ENCODE assay signal across 8 cellular contexts in genomic region chr3:149771652-149772271, GRCh38. TPM values are rescaled to one million over a fixed set of nuclear protein-coding genes. Genes with fewer than 3 reads are reported as not detected.
DNase-seq lines count a peak whose midpoint lies in the region; ATAC-seq and TF ChIP-seq lines count a peak whose summit lies in the region.

No MANE protein-coding gene starts in this region.

- H3K27me3 ChIP-seq in DND-41 (ENCODE audit: insufficient read depth, low read length, poor library complexity), result peaks cover 20% of the 10 kb centered on the region
- no peaks in the 10 kb centered on the region for H3K27me3 ChIP-seq in GM23248 (replicated peaks; ENCODE audit: insufficient read depth)

- H3K9me3 Mint-ChIP-seq in activated CD4-positive, alpha-beta T cell treated with anti-CD3 and anti-CD28 coated beads, Interleukin-2, amount 10 ng/mL, durations not matched to agents 7 days and 5 days, result no peaks in the 10 kb centered on the region

- peak; percentile 82 for TF ChIP-seq CTCF in DND-41 (IDR thresholded peaks at IDR 0.05; ENCODE audit: borderline replicate concordance, extremely low read depth, low read length, poor library complexity, severe bottlenecking)
- TF ChIP-seq CTCF in omental fat pad (IDR thresholded peaks at IDR 0.05), result peak in 1 of 3 donors; percentile 31

- no peak for TF ChIP-seq POLR2A in erythroblast (IDR thresholded peaks at IDR 0.05; ENCODE audit: low read length)

- no peak overlapping the region for H3K4me2 ChIP-seq in DND-41 (ENCODE audit: insufficient read depth, low read length)
- H3K4me2 ChIP-seq in GM23248 (ENCODE audit: unreplicated experiment), result no peak overlapping the region

- no peaks in the 10 kb centered on the region for H3K9me2 ChIP-seq in GM23248 (ENCODE audit: insufficient read depth)

- no peak overlapping the region for H3K4me3 ChIP-seq in DND-41 (ENCODE audit: low read depth in 1 of 2, low read length in 2 of 2)
- no peak overlapping the region for H3K4me3 ChIP-seq in GM23248

- H3K79me2 ChIP-seq in DND-41 (ENCODE audit: insufficient read depth, low read length) (no peaks in the 10 kb centered on the region), GM23248 (ENCODE audit: insufficient read depth) (no peaks in the 10 kb centered on the region)

- WGBS in GM23248 (ENCODE audit: low coverage in 1 of 2, low lambda C conversion rate in 2 of 2, missing lambda C conversion rate in 2 of 2), 2 experiments, result 50 to 53% methylated on average over 7 to 8 of the region's 8 CpGs

- in situ Hi-C loops in GM23248 (cut with MboI), result loop anchor here (25.0 kb wide), 1 partner anchor 441 kb away; no protein-coding TSS in a partner anchor

- H3K36me3 Mint-ChIP-seq in activated CD4-positive, alpha-beta T cell treated with anti-CD3 and anti-CD28 coated beads, Interleukin-2, amount 10 ng/mL, durations not matched to agents 7 days and 5 days (ENCODE audit: low read depth), result no peaks in the 10 kb centered on the region

- H3K4me1 ChIP-seq in DND-41 (ENCODE audit: insufficient read depth, low read length) (no peaks in the 10 kb centered on the region), GM23248 (ENCODE audit: insufficient read depth) (no peaks in the 10 kb centered on the region)

- no peak overlapping the region for H2AFZ ChIP-seq in DND-41 (ENCODE audit: low read depth, low read length)
- H2AFZ ChIP-seq in GM23248, result no peak overlapping the region

- no peaks in the 10 kb centered on the region for H3F3A ChIP-seq in GM23248 (ENCODE audit: insufficient read depth)

- peaks cover 14% of the 10 kb centered on the region for H3K27me3 Mint-ChIP-seq in activated CD4-positive, alpha-beta T cell treated with anti-CD3 and anti-CD28 coated beads, Interleukin-2, amount 10 ng/mL, durations not matched to agents 7 days and 5 days

- H3K4me3 Mint-ChIP-seq in activated CD4-positive, alpha-beta T cell treated with anti-CD3 and anti-CD28 coated beads, Interleukin-2, amount 10 ng/mL, durations not matched to agents 7 days and 5 days, result no peak overlapping the region

- CTCF ChIA-PET in activated CD4-positive, alpha-beta T cell treated with anti-CD3 and anti-CD28 coated beads, Interleukin-2, amount 10 ng/mL, durations not matched to agents 7 days and 5 days (lab: Charles Lee), result interaction anchor here (0.6 to 1.9 kb wide), 12 partner anchors 8 to 412 kb away, joined by 3 to 6 read pairs (median 3); partner anchors contain the start of gene COMMD2

- H3K9me3 ChIP-seq in DND-41 (ENCODE audit: insufficient read depth, low read length, severe bottlenecking) (no peaks in the 10 kb centered on the region), GM23248 (ENCODE audit: low read depth) (no peaks in the 10 kb centered on the region)

- POLR2A ChIA-PET in activated CD4-positive, alpha-beta T cell treated with anti-CD3 and anti-CD28 coated beads, Interleukin-2, amount 10 ng/mL, durations not matched to agents 7 days and 5 days (lab: Charles Lee), result interaction anchor here (0.6 to 0.7 kb wide), 2 partner anchors 9 to 248 kb away, joined by 4 to 5 read pairs; no protein-coding TSS in a partner anchor

- ATAC-seq in DND-41 (ENCODE audit: insufficient read depth, low read depth) (peak; percentile 74), omental fat pad (ENCODE audit: low FRiP score) (no peak), HG03095 (IDR thresholded peaks at IDR 0.05; ENCODE audit: unreplicated experiment) (no peak), HG03097 (IDR thresholded peaks at IDR 0.05; ENCODE audit: low FRiP score, unreplicated experiment) (no peak)

- H3K27ac ChIP-seq in DND-41 (ENCODE audit: low read length) (no peak overlapping the region), GM23248 (no peak overlapping the region)

- H3K27ac Mint-ChIP-seq in activated CD4-positive, alpha-beta T cell treated with anti-CD3 and anti-CD28 coated beads, Interleukin-2, amount 10 ng/mL, durations not matched to agents 7 days and 5 days, result no peak overlapping the region

- DNase-seq in DND-41 (peak; percentile 47), GM23248 (peak; percentile 71), NCI-H1930 (lab: John Stamatoyannopoulos, UW) (peak; percentile 1 to 6), erythroblast (lab: John Stamatoyannopoulos, UW) (peak; percentile 27 to 65), omental fat pad (ENCODE audit: low spot score) (peak; percentile 51)
- peak; percentile 44 for DNase-seq in activated CD4-positive, alpha-beta T cell treated with anti-CD3 and anti-CD28 coated beads, Interleukin-2, amount 10 ng/mL, durations not matched to agents 7 days and 5 days

- H3K4me1 Mint-ChIP-seq in activated CD4-positive, alpha-beta T cell treated with anti-CD3 and anti-CD28 coated beads, Interleukin-2, amount 10 ng/mL, durations not matched to agents 7 days and 5 days, result no peaks in the 10 kb centered on the region

- no peaks in the 10 kb centered on the region for H4K20me1 ChIP-seq in DND-41 (ENCODE audit: insufficient read depth, low read length)
- no peaks in the 10 kb centered on the region for H4K20me1 ChIP-seq in GM23248 (ENCODE audit: insufficient read depth)

- H3K36me3 ChIP-seq in DND-41 (ENCODE audit: insufficient read depth, low read length) (no peaks in the 10 kb centered on the region), GM23248 (ENCODE audit: low read depth) (no peaks in the 10 kb centered on the region)

- no peak overlapping the region for H3K9ac ChIP-seq in DND-41 (ENCODE audit: low read depth, low read length)
- no peak overlapping the region for H3K9ac ChIP-seq in GM23248

RNA-seq across cellular contexts. Expression of gene COMMD2, which starts 19.5 kb away (rescaled TPM):
- 30.1 and 33.8 TPM in 2 replicates for total RNA-seq in GM23248 (2014; rRNA removed; shearing (Covaris generic))
- 69.3 and 71.0 TPM in 2 replicates for polyA plus RNA-seq in GM23248 (2016; fragmentation: Nextera tagmentation; extraction: Ambion mirVana)
- total RNA-seq in activated CD4-positive, alpha-beta T cell treated with anti-CD3 and anti-CD28 coated beads, Interleukin-2, amount 10 ng/mL, durations not matched to agents 7 days and 5 days, result 10 to 100 TPM; 30.9 to 32.9 TPM
- 10 to 100 TPM; 13.1 to 34.8 (median 19.5) TPM for total RNA-seq in omental fat pad

RNA-seq across cellular contexts. Expression of gene ANKUB1, which starts 20.6 kb away (rescaled TPM):
- total RNA-seq in GM23248 (2014; rRNA removed; shearing (Covaris generic)), result not detected in 2 replicates
- not detected in 2 replicates for polyA plus RNA-seq in GM23248 (2016; fragmentation: Nextera tagmentation; extraction: Ambion mirVana)
- total RNA-seq in activated CD4-positive, alpha-beta T cell treated with anti-CD3 and anti-CD28 coated beads, Interleukin-2, amount 10 ng/mL, durations not matched to agents 7 days and 5 days, result not detected
- not detected for total RNA-seq in omental fat pad

RNA-seq across cellular contexts. Expression of gene RNF13, which starts 41.3 kb away (rescaled TPM):
- 48.7 and 65.4 TPM in 2 replicates for total RNA-seq in GM23248 (2014; rRNA removed; shearing (Covaris generic))
- 100.0 and 103 TPM in 2 replicates for polyA plus RNA-seq in GM23248 (2016; fragmentation: Nextera tagmentation; extraction: Ambion mirVana)
- 10 to 100 TPM; 33.0 to 45.7 TPM for total RNA-seq in activated CD4-positive, alpha-beta T cell treated with anti-CD3 and anti-CD28 coated beads, Interleukin-2, amount 10 ng/mL, durations not matched to agents 7 days and 5 days
- 100 to 1,000 TPM in 2 of 4 donors, 10 to 100 TPM in 2; 77.7 to 105 (median 95.9) TPM for total RNA-seq in omental fat pad

Comparison
In these comparisons a context has a peak if more than half of its experiments do, and no peak if none do; other contexts are left out.
1. DNase-seq: peak in every context shown above with its lines; median percentile 71 in GM23248; 51 in omental fat pad; 47 in DND-41; 46 in erythroblast; 44 in activated CD4-positive, alpha-beta T cell treated with anti-CD3 and anti-CD28 coated beads, Interleukin-2, amount 10 ng/mL, durations not matched to agents 7 days and 5 days; 4 in NCI-H1930.